2 cellular contexts compared by ENCODE assay signal in the genomic region with DNA sequence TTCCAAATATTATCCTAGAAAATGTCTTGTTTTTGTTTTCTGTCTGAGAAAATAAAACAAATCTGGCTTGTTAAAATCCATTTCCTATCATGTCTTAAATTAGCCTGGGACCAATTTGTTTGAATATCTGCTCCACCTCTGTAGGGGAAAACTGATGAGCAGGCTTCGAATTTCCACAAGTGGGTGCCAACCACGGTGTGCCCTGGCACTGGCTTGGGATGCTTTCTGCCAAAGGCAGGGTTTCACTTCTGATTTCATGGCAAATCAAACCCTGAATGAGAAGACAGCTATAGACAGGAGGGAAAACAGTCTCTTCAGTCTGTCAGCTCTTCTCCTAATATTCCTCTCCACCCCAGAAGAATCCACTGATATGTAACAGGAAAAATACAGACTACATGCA.
A peak's percentile ranks its signal among the peaks of the same experiment; 100 is the strongest.
TF ChIP-seq lines count a peak whose summit lies in the region.

No MANE protein-coding gene starts in this region.

TF ChIP-seq in liver, 16 proteins besides CTCF, POLR2A, EP300 and RAD21 (continued from another document):
- TF ChIP-seq, protein P1, sequence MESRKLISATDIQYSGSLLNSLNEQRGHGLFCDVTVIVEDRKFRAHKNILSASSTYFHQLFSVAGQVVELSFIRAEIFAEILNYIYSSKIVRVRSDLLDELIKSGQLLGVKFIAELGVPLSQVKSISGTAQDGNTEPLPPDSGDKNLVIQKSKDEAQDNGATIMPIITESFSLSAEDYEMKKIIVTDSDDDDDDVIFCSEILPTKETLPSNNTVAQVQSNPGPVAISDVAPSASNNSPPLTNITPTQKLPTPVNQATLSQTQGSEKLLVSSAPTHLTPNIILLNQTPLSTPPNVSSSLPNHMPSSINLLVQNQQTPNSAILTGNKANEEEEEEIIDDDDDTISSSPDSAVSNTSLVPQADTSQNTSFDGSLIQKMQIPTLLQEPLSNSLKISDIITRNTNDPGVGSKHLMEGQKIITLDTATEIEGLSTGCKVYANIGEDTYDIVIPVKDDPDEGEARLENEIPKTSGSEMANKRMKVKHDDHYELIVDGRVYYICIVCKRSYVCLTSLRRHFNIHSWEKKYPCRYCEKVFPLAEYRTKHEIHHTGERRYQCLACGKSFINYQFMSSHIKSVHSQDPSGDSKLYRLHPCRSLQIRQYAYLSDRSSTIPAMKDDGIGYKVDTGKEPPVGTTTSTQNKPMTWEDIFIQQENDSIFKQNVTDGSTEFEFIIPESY (IDR thresholded peaks at IDR 0.05) = no peak
- peak; percentile 49 for TF ChIP-seq YY1 (IDR thresholded peaks at IDR 0.05)
- peak in 1 of 2 donors; percentile 11 for TF ChIP-seq HNF4A (conservative IDR thresholded peaks at IDR 0.05)
- TF ChIP-seq, protein P2, sequence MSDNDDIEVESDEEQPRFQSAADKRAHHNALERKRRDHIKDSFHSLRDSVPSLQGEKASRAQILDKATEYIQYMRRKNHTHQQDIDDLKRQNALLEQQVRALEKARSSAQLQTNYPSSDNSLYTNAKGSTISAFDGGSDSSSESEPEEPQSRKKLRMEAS (IDR thresholded peaks at IDR 0.05) = peak; percentile 40
- no peak for TF ChIP-seq REST (IDR thresholded peaks at IDR 0.05)

TF ChIP-seq in HepG2, 621 proteins besides CTCF, POLR2A, EP300 and RAD21 (continued from another document):
- TF ChIP-seq ZNF558 (CRISPR knock-in tag; IDR thresholded peaks at IDR 0.05; ENCODE audit: borderline replicate concordance) (no peak), ZNF33A (CRISPR knock-in tag; IDR thresholded peaks at IDR 0.05; ENCODE audit: borderline replicate concordance) (no peak), TEAD3 (CRISPR knock-in tag; optimal IDR thresholded peaks at IDR 0.05; ENCODE audit: borderline replicate concordance) (no peak), ZBTB4 (CRISPR knock-in tag; IDR thresholded peaks at IDR 0.05; ENCODE audit: borderline replicate concordance) (no peak), HMGA1 (CRISPR knock-in tag; conservative IDR thresholded peaks at IDR 0.05) (no peak), RFXAP (CRISPR knock-in tag; IDR thresholded peaks at IDR 0.05; ENCODE audit: borderline replicate concordance) (no peak), ZNF138 (CRISPR knock-in tag; IDR thresholded peaks at IDR 0.05; ENCODE audit: low read depth) (no peak), ZNF792 (CRISPR knock-in tag; IDR thresholded peaks at IDR 0.05) (no peak), ZNF235 (CRISPR knock-in tag; IDR thresholded peaks at IDR 0.05; ENCODE audit: borderline replicate concordance) (no peak), PHB2 (IDR thresholded peaks at IDR 0.05; ENCODE audit: partially characterized antibody) (no peak), ZNF34 (CRISPR knock-in tag; IDR thresholded peaks at IDR 0.05; ENCODE audit: borderline replicate concordance) (no peak), MED8 (CRISPR knock-in tag; IDR thresholded peaks at IDR 0.05; ENCODE audit: insufficient replicate concordance) (no peak), CREBL2 (CRISPR knock-in tag; IDR thresholded peaks at IDR 0.05; ENCODE audit: borderline replicate concordance) (no peak), NR2C2 (CRISPR knock-in tag; IDR thresholded peaks at IDR 0.05; ENCODE audit: borderline replicate concordance) (no peak), AHR (CRISPR knock-in tag; IDR thresholded peaks at IDR 0.05) (no peak), ZNF773 (CRISPR knock-in tag; IDR thresholded peaks at IDR 0.05; ENCODE audit: borderline replicate concordance) (no peak), ZNF136 (CRISPR knock-in tag; IDR thresholded peaks at IDR 0.05; ENCODE audit: low read depth) (no peak)
